In genomic region chr2:8643238-8643995, GRCh38 we compare ENCODE assay signal across 16 cellular contexts.
"Had no signal": no experiment of that assay in that cellular context is flagged by ENCODE, and none has a peak within 500 bp of the region (broad histone marks: within the 10 kb centered on the region; RNA-seq: fewer than 3 reads in every experiment).

No MANE protein-coding gene starts in this region.

- H3K9me3 ChIP-seq: gastroesophageal sphincter, mucosa of descending colon, right atrium auricular region, upper lobe of left lung had no signal

- H3K27ac ChIP-seq: right atrium auricular region, upper lobe of left lung had no signal

- H3K36me3 ChIP-seq: gastroesophageal sphincter, right atrium auricular region, upper lobe of left lung had no signal

- H3K36me3 Mint-ChIP-seq: naive thymus-derived CD4-positive, alpha-beta T cell had no signal

- H3K9me3 Mint-ChIP-seq: activated CD8-positive, alpha-beta T cell treated with anti-CD3 and anti-CD28 coated beads for 36 hours had no signal

- ATAC-seq: activated CD8-positive, alpha-beta T cell treated with anti-CD3 and anti-CD28 coated beads for 36 hours; gastroesophageal sphincter; mucosa of descending colon; naive thymus-derived CD4-positive, alpha-beta T cell; stimulated activated naive CD8-positive, alpha-beta T cell treated with anti-CD3 and anti-CD28 coated beads, Interleukin-15, Interleukin-2, amounts not matched to agents 100 U/mL and 50 U/mL, for 24 hours; T-helper 17 cell had no signal

- H3K27me3 Mint-ChIP-seq: activated CD8-positive, alpha-beta T cell treated with anti-CD3 and anti-CD28 coated beads for 36 hours; progenitor cell of endocrine pancreas; T-helper 17 cell had no signal

- H3K27ac Mint-ChIP-seq: activated CD8-positive, alpha-beta T cell treated with anti-CD3 and anti-CD28 coated beads for 36 hours; naive thymus-derived CD4-positive, alpha-beta T cell; progenitor cell of endocrine pancreas; T-helper 17 cell had no signal

- H3K4me3 Mint-ChIP-seq: activated CD8-positive, alpha-beta T cell treated with anti-CD3 and anti-CD28 coated beads for 36 hours; naive thymus-derived CD4-positive, alpha-beta T cell; T-helper 17 cell had no signal

- DNase-seq: activated CD4-positive, alpha-beta T cell treated with anti-CD3 and anti-CD28 coated beads for 4 hours; activated CD8-positive, alpha-beta T cell treated with anti-CD3 and anti-CD28 coated beads for 36 hours; activated gamma-delta T cell treated with Interleukin-2 at 50 U/mL for 16 hours; activated naive CD8-positive, alpha-beta T cell treated with anti-CD3 and anti-CD28 coated beads, Interleukin-2, amount 10 ng/mL, durations not matched to agents 7 days and 5 days; activated T-cell treated with anti-CD3 and anti-CD28 coated beads, Interleukin-2, amount 50 U/mL, for 48 hours; cerebellar nuclear complex; effector memory CD4-positive, alpha-beta T cell; mucosa of descending colon; naive thymus-derived CD4-positive, alpha-beta T cell; stimulated activated naive CD8-positive, alpha-beta T cell treated with anti-CD3 and anti-CD28 coated beads, Interleukin-15, Interleukin-2, amounts not matched to agents 100 U/mL and 50 U/mL, for 24 hours; T-helper 17 cell; upper lobe of left lung had no signal

- H3K27me3 ChIP-seq: gastroesophageal sphincter, right atrium auricular region, upper lobe of left lung had no signal

- H3K4me3 ChIP-seq: gastroesophageal sphincter, mucosa of descending colon, right atrium auricular region, smooth muscle cell, upper lobe of left lung had no signal

- H3K4me1 Mint-ChIP-seq: T-helper 17 cell had no signal
